Comparison of ENCODE assay signal across 9 cellular contexts in the genomic region with DNA sequence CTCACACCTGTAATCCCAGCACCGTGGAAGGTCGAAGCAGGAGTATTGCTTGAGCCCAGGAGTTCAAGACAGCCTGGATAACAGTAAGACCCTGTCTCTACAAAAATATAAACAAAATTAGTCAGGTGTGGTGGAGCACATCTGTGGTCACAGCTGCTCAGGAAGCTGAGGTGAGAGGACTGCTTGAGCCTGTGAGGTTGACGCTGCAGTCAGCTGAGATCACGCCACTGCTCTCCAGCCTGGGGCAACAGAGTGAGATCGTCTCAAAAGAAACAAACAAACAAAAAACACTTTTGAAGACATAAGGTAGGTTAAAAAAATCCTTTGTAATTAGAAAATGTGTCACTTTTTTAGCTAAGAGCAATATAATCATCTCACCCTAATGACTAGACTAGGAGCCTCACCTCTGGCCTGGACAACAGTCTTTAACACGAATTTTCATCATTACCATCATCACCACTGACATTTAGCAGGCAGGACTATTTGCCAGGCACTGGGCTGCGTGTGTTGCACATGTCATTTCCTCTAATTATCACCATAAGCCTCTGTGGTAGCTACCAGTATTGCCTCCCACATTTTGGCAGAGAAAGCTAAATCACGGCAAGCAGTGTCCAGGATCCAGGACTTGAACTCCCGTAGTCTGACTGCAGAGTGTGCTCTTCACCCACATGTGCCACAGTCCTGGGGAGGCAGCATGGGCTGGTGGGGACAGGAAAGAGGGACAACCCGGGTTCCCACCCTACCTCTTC. TPM values are rescaled to one million over a fixed set of nuclear protein-coding genes. Genes with fewer than 3 reads are reported as not detected.
DNase-seq lines count a peak whose midpoint lies in the region; ATAC-seq, FAIRE-seq and TF ChIP-seq lines count a peak whose summit lies in the region.
"Had no signal": no experiment of that assay in that cellular context is flagged by ENCODE, and none has a peak within 500 bp of the region (broad histone marks: within the 10 kb centered on the region; RNA-seq: fewer than 3 reads in every experiment).

No MANE protein-coding gene starts in this region.

- H3K4me3 Mint-ChIP-seq in MCF 10A (ENCODE audit: unreplicated experiment): no peak overlapping the region

- peaks cover 59% of the 10 kb centered on the region for H3K36me3 Mint-ChIP-seq in MCF 10A (ENCODE audit: insufficient read depth, unreplicated experiment)

- peak; percentile 94 for FAIRE-seq in GM12892 (lab: Jason Lieb, UNC)
- FAIRE-seq: TTC549 had no signal

- no peaks in the 10 kb centered on the region for H3K9me3 Mint-ChIP-seq in MCF 10A (ENCODE audit: unreplicated experiment)

- H3K4me1 Mint-ChIP-seq in MCF 10A (ENCODE audit: insufficient read depth, unreplicated experiment): no peaks in the 10 kb centered on the region

- BruUV-seq in MCF 10A (replicated peaks; lab: Mats Ljungman, UMichigan): no TSS peak

- CTCF ChIA-PET in MCF 10A (lab: Yijun Ruan, JAX): no interaction called here

- intact Hi-C loops in MCF 10A (cut with micrococcal nuclease) (no loop called here), lower leg skin (cut with DNase I; ENCODE audit: low total_unique reads) (no loop called here)

- TF ChIP-seq POLR2A in GM12892 (IDR thresholded peaks at IDR 0.05; ENCODE audit: low read depth, low read length) (no peak), lower leg skin (IDR thresholded peaks at IDR 0.05) (no peak)

- no peaks in the 10 kb centered on the region for H3K27me3 Mint-ChIP-seq in MCF 10A (ENCODE audit: insufficient read depth, unreplicated experiment)

- TF ChIP-seq CTCF in MCF 10A (IDR thresholded peaks at IDR 0.05; ENCODE audit: unreplicated experiment) (no peak), lower leg skin (IDR thresholded peaks at IDR 0.05) (no peak)

- no peak overlapping the region for H3K4me3 ChIP-seq in lower leg skin (ENCODE audit: low read depth, poor library complexity, severe bottlenecking)

- ATAC-seq in GM21360 (IDR thresholded peaks at IDR 0.05; ENCODE audit: unreplicated experiment) (peak; percentile 94), HG03378 (IDR thresholded peaks at IDR 0.05; ENCODE audit: unreplicated experiment) (peak; percentile 94), left lobe of liver (peak; percentile 21)

- POLR2A ChIA-PET in MCF 10A (lab: Yijun Ruan, JAX): interaction anchor here (1.1 kb wide), 1 partner anchor 30 kb away, joined by 3 read pairs; no protein-coding TSS in a partner anchor

- no peak overlapping the region for H3K27ac Mint-ChIP-seq in MCF 10A (ENCODE audit: low read depth, unreplicated experiment)

- no peak for DNase-seq in GM12892 (ENCODE audit: insufficient read length)
- no peak for DNase-seq in left lobe of liver (ENCODE audit: low spot score)
- DNase-seq in Ammon's horn (ENCODE audit: low spot score): no peak
- DNase-seq in MCF 10A (ENCODE audit: unreplicated experiment): no peak
- no peak for DNase-seq in lower leg skin (ENCODE audit: low spot score in 2 of 2)
- DNase-seq in NCI-H82 (lab: John Stamatoyannopoulos, UW): no peak

- 76 to 81% methylated on average over 10 of the region's 10 CpGs for WGBS in lower leg skin, 2 donors

RNA-seq across cellular contexts. Expression of a gene that starts 4.6 kb away (rescaled TPM):
- polyA plus RNA-seq in GM12892 (2012; ENCODE audit: missing spikeins): 1.6 TPM
- not detected for total RNA-seq in left lobe of liver
- not detected in 2 replicates for total RNA-seq in MCF 10A (2022)
- total RNA-seq in lower leg skin: under 1 TPM in 1 of 4 donors, not detected in 3; 0.58 TPM

RNA-seq across cellular contexts. Expression of a gene that starts 46.5 kb away (rescaled TPM):
- 12.5 TPM for polyA plus RNA-seq in GM12892 (2012; ENCODE audit: missing spikeins)
- 78.3 TPM for total RNA-seq in left lobe of liver
- 28.1 and 33.5 TPM in 2 replicates for total RNA-seq in MCF 10A (2022)
- 100 to 1,000 TPM in 1 of 4 donors, 10 to 100 TPM in 3; 56.8 to 121 (median 75.1) TPM for total RNA-seq in lower leg skin

Comparison
In these comparisons a context has a peak if more than half of its experiments do, and no peak if none do; other contexts are left out.
1. ATAC-seq: peak in every context shown above with its lines; median percentile 94 in GM21360; 94 in HG03378; 21 in left lobe of liver.